ENCODE assay signal across 10 cellular contexts in the genomic region with DNA sequence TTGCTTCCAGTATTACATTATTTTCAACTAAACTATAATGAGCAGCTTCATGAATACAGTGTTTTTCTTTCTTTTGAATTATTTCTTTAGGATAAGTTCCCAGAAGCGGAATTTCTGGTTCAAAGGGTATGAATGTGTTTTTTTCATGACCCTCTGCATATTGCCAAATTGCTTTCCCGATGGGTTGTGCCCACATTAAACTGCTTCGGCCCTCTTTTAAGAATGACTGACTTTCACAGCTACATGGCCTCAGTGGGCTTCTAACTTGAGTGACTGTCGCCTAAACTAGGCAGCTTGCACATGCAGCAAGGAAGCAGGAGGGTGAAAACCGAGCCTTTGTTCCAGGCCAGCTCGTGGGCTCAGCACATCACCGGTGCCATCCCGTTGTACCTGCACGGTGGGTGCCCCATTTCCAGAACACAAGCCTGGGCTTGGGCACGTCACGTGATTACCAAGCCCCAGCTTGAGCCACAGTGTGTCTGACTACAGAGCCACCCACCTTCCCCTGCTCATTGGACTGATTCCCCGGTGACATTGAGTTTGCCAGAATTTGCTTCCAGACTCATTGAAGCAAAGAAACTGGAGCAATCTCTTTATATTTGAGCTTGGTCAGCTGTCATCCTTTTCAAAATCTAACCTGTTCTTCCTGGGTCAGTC.
DNase-seq lines count a peak whose midpoint lies in the region; ATAC-seq and TF ChIP-seq lines count a peak whose summit lies in the region.
"Had no signal": no experiment of that assay in that cellular context is flagged by ENCODE, and none has a peak within 500 bp of the region (broad histone marks: within the 10 kb centered on the region; RNA-seq: fewer than 3 reads in every experiment).

No MANE protein-coding gene starts in this region.

- no peak overlapping the region for H3K27ac ChIP-seq in endodermal cell (ENCODE audit: low read depth, low read length)

- H3K36me3 Mint-ChIP-seq in activated CD8-positive, alpha-beta T cell treated with anti-CD3 and anti-CD28 coated beads for 36 hours (ENCODE audit: low read depth), result peaks cover 39% of the 10 kb centered on the region
- peaks cover 30% of the 10 kb centered on the region for H3K36me3 Mint-ChIP-seq in endodermal cell (ENCODE audit: low read depth)
- peaks cover 62 to 77% of the 10 kb centered on the region in 2 donors for H3K36me3 Mint-ChIP-seq in stimulated activated naive B cell treated with anti-CD40 and anti-IgM and Interleukin-4, amounts not matched to agents 10 μg/mL and 1 μg/mL and 100 μg/mL, for 72 hours

- peaks cover 38% of the 10 kb centered on the region for H3K4me1 Mint-ChIP-seq in activated CD8-positive, alpha-beta T cell treated with anti-CD3 and anti-CD28 coated beads for 36 hours (ENCODE audit: low read depth)
- peaks cover 22% of the 10 kb centered on the region for H3K4me1 Mint-ChIP-seq in endodermal cell
- peaks cover 25 to 49% of the 10 kb centered on the region in 2 donors for H3K4me1 Mint-ChIP-seq in stimulated activated naive B cell treated with anti-CD40 and anti-IgM and Interleukin-4, amounts not matched to agents 10 μg/mL and 1 μg/mL and 100 μg/mL, for 72 hours

- CTCF ChIA-PET in activated CD8-positive, alpha-beta T cell treated with anti-CD3 and anti-CD28 coated beads for 36 hours (lab: Charles Lee), result interaction anchor here (0.9 to 1.4 kb wide), 4 partner anchors 8 to 351 kb away, joined by 3 to 4 read pairs (median 4); no protein-coding TSS in a partner anchor

- no peaks in the 10 kb centered on the region for H3K9me3 ChIP-seq in endodermal cell (ENCODE audit: control insufficient read depth, low read length)
- H3K9me3 ChIP-seq: SK-N-SH had no signal

- TF ChIP-seq CTCF in activated CD8-positive, alpha-beta T cell treated with anti-CD3 and anti-CD28 coated beads for 36 hours (IDR thresholded peaks at IDR 0.05), result no peak
- TF ChIP-seq CTCF in endodermal cell (conservative IDR thresholded peaks at IDR 0.05), result no peak

- no peak overlapping the region for H3K4me3 ChIP-seq in endodermal cell (ENCODE audit: low read length)

- H3K9ac ChIP-seq in endodermal cell (ENCODE audit: extremely low read depth, low read length, poor library complexity, severe bottlenecking), result no peak overlapping the region
- H3K9ac ChIP-seq: SK-N-SH had no signal

- H3K27me3 ChIP-seq in endodermal cell (ENCODE audit: control insufficient read depth, insufficient read depth, low read length, poor library complexity, severe bottlenecking), result no peaks in the 10 kb centered on the region

- peak overlapping the region; percentile 23 for H3K27ac Mint-ChIP-seq in activated CD8-positive, alpha-beta T cell treated with anti-CD3 and anti-CD28 coated beads for 36 hours
- peak overlapping the region; percentile 7 for H3K27ac Mint-ChIP-seq in endodermal cell
- H3K27ac Mint-ChIP-seq in stimulated activated naive B cell treated with anti-CD40 and anti-IgM and Interleukin-4, amounts not matched to agents 10 μg/mL and 1 μg/mL and 100 μg/mL, for 72 hours, result peak overlapping the region; percentile 4
- H3K27ac Mint-ChIP-seq: CD4-positive, alpha-beta T cell had no signal

- intact Hi-C loops in activated CD8-positive, alpha-beta T cell treated with anti-CD3 and anti-CD28 coated beads for 36 hours (cut with micrococcal nuclease), result no loop called here

- 93 to 100% methylated on average over 11 to 12 of the region's 12 CpGs for WGBS in endodermal cell (ENCODE audit: insufficient coverage in 1 of 2, insufficient read length in 1 of 2), 2 experiments

- H3K36me3 ChIP-seq in endodermal cell (ENCODE audit: control insufficient read depth, insufficient read depth, low read length), result peaks cover 29% of the 10 kb centered on the region

- H3K4me1 ChIP-seq in endodermal cell (ENCODE audit: control insufficient read depth, insufficient read depth, low read length), result peaks cover 9% of the 10 kb centered on the region

- DNase-seq in NCI-H1694 (lab: John Stamatoyannopoulos, UW) (peak; percentile 30), endodermal cell (no peak), NCI-H345 treated with DMSO at 0.1 percent for 48 hours (lab: John Stamatoyannopoulos, UW; ENCODE audit: unreplicated experiment) (no peak), COLO829 (ENCODE audit: low spot score) (no peak)
- DNase-seq in activated CD8-positive, alpha-beta T cell treated with anti-CD3 and anti-CD28 coated beads for 36 hours, result no peak
- DNase-seq in stimulated activated naive B cell treated with anti-CD40 and anti-IgM and Interleukin-4, amounts not matched to agents 10 μg/mL and 1 μg/mL and 100 μg/mL, for 72 hours, result no peak
- DNase-seq: activated T-cell treated with anti-CD3 and anti-CD28 coated beads, Interleukin-2, amount 50 U/mL, for 4 hours; CD4-positive, alpha-beta T cell; SK-N-SH had no signal

- no peak overlapping the region for H3K4me3 Mint-ChIP-seq in activated CD8-positive, alpha-beta T cell treated with anti-CD3 and anti-CD28 coated beads for 36 hours
- no peak overlapping the region for H3K4me3 Mint-ChIP-seq in endodermal cell
- no peak overlapping the region for H3K4me3 Mint-ChIP-seq in stimulated activated naive B cell treated with anti-CD40 and anti-IgM and Interleukin-4, amounts not matched to agents 10 μg/mL and 1 μg/mL and 100 μg/mL, for 72 hours
- H3K4me3 Mint-ChIP-seq: activated T-cell treated with anti-CD3 and anti-CD28 coated beads, Interleukin-2, amount 50 U/mL, for 4 hours; CD4-positive, alpha-beta T cell had no signal

- POLR2A ChIA-PET in activated CD8-positive, alpha-beta T cell treated with anti-CD3 and anti-CD28 coated beads for 36 hours (lab: Charles Lee), result interaction anchor here (0.8 to 1.8 kb wide), 3 partner anchors 9 to 19 kb away, joined by 3 to 5 read pairs (median 4); no protein-coding TSS in a partner anchor

- no peak for ATAC-seq in activated CD8-positive, alpha-beta T cell treated with anti-CD3 and anti-CD28 coated beads for 36 hours
- ATAC-seq in stimulated activated naive B cell treated with anti-CD40 and anti-IgM and Interleukin-4, amounts not matched to agents 10 μg/mL and 1 μg/mL and 100 μg/mL, for 72 hours (replicated peaks), result no peak
- no peak for ATAC-seq in HG03571 (IDR thresholded peaks at IDR 0.05; ENCODE audit: unreplicated experiment)
- ATAC-seq: activated T-cell treated with anti-CD3 and anti-CD28 coated beads, Interleukin-2, amount 50 U/mL, for 4 hours had no signal

- H3K27me3 Mint-ChIP-seq in activated CD8-positive, alpha-beta T cell treated with anti-CD3 and anti-CD28 coated beads for 36 hours, result no peaks in the 10 kb centered on the region
- no peaks in the 10 kb centered on the region for H3K27me3 Mint-ChIP-seq in endodermal cell (ENCODE audit: insufficient read depth)
- no peaks in the 10 kb centered on the region for H3K27me3 Mint-ChIP-seq in stimulated activated naive B cell treated with anti-CD40 and anti-IgM and Interleukin-4, amounts not matched to agents 10 μg/mL and 1 μg/mL and 100 μg/mL, for 72 hours
- H3K27me3 Mint-ChIP-seq: CD4-positive, alpha-beta T cell had no signal

- no peaks in the 10 kb centered on the region for H3K9me3 Mint-ChIP-seq in activated CD8-positive, alpha-beta T cell treated with anti-CD3 and anti-CD28 coated beads for 36 hours
- H3K9me3 Mint-ChIP-seq in endodermal cell, result no peaks in the 10 kb centered on the region
- H3K9me3 Mint-ChIP-seq in stimulated activated naive B cell treated with anti-CD40 and anti-IgM and Interleukin-4, amounts not matched to agents 10 μg/mL and 1 μg/mL and 100 μg/mL, for 72 hours, result no peaks in the 10 kb centered on the region
- H3K9me3 Mint-ChIP-seq: activated T-cell treated with anti-CD3 and anti-CD28 coated beads, Interleukin-2, amount 50 U/mL, for 4 hours; CD4-positive, alpha-beta T cell had no signal
